Comparison of ENCODE assay signal across 8 cellular contexts in the genomic region with DNA sequence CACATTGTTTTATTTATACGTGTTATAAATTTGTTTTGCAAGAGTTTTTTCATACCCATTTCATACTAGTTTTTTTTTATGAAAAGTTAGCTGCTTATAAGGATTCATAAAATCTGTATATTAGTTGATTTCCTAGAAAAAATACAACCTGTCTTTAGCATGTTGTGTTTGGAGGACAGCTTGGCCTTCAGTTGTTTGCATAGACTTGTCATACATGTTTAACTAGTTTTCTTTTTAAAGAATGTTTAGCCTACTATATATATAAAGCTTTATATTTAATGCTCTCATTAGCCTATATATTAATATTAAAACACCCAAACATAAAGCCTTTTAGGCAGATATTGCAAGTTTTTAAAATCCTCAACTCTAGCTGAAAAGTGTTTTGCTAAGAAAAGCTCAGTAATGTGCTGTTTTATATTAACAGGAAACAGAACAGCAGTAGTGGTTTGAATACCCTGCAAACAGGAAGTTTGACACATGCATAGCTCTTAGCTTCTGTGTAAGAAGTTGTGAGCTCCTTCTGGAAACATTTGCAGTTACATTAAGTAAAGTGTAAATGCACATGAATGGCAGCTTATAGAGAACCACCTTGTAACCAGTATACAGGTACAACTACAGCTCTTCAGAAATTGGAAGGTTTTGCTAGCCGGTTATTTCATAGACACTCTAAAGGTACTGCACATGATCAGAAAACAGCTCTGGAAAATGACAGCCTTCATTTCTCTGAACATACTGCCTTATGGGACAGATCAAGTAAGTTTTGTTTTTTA. TPM values are rescaled to one million over a fixed set of nuclear protein-coding genes. Genes with fewer than 3 reads are reported as not detected.
DNase-seq lines count a peak whose midpoint lies in the region; ATAC-seq lines count a peak whose summit lies in the region.

Gene PRKACB, plus strand, starts transcription at position 476 of the 770 bp plus-strand sequence. Its CDS starts 91 bp downstream, at position 567.

- no peaks in the 10 kb centered on the region for H3K9me3 Mint-ChIP-seq in activated T-cell treated with anti-CD3 and anti-CD28 coated beads, Interleukin-2, amount 50 U/mL, for 72 hours

- H3K27me3 Mint-ChIP-seq in activated T-cell treated with anti-CD3 and anti-CD28 coated beads, Interleukin-2, amount 50 U/mL, for 72 hours (ENCODE audit: low read depth), result no peaks in the 10 kb centered on the region

- H3K4me3 ChIP-seq in mesodermal cell (ENCODE audit: extremely low read depth, insufficient read depth, low read length, poor library complexity, severe bottlenecking) (no peak within 1 kb of the TSS), aorta (ENCODE audit: low read length in 2 of 2) (no peak within 1 kb of the TSS)

- peak; percentile 92 to 94 for ATAC-seq in activated T-cell treated with anti-CD3 and anti-CD28 coated beads, Interleukin-2, amount 50 U/mL, for 72 hours (replicated peaks in 1 of 2)
- peak; percentile 96 for ATAC-seq in HG02852 (IDR thresholded peaks at IDR 0.05; ENCODE audit: unreplicated experiment)
- no peak for ATAC-seq in aorta (ENCODE audit: low FRiP score)

- no peaks in the 10 kb centered on the region for H3K36me3 ChIP-seq in mesodermal cell (ENCODE audit: control insufficient read depth, insufficient read depth, low read length)
- no peaks in the 10 kb centered on the region for H3K36me3 ChIP-seq in aorta (ENCODE audit: control insufficient read depth in 1 of 2, insufficient read depth in 2 of 2, low read length in 1 of 2)

- peaks cover 10% of the 10 kb centered on the region for H3K4me1 ChIP-seq in mesodermal cell (ENCODE audit: control insufficient read depth, insufficient read depth, low read length, poor library complexity, severe bottlenecking)
- H3K4me1 ChIP-seq in aorta (ENCODE audit: control insufficient read depth in 1 of 2, insufficient read depth in 2 of 2, low read length in 2 of 2), result no peaks in the 10 kb centered on the region

- DNase-seq in activated T-cell treated with anti-CD3 and anti-CD28 coated beads, Interleukin-2, amount 50 U/mL, for 72 hours, result no peak
- DNase-seq in activated T-cell treated with anti-CD3 and anti-CD28 coated beads for 4 hours (no peak), OCI-M1 (lab: John Stamatoyannopoulos, UW) (peak; percentile 88), aorta (no peak), NCI-H187 treated with DMSO at 0.1 percent for 48 hours (lab: John Stamatoyannopoulos, UW) (no peak)

- no peaks in the 10 kb centered on the region for H3K36me3 Mint-ChIP-seq in activated T-cell treated with anti-CD3 and anti-CD28 coated beads, Interleukin-2, amount 50 U/mL, for 72 hours (ENCODE audit: insufficient read depth in 2 of 2)

- no peaks in the 10 kb centered on the region for H3K27me3 ChIP-seq in aorta (ENCODE audit: control insufficient read depth in 1 of 2, insufficient read depth in 2 of 2, low read length in 1 of 2)

- WGBS in mesodermal cell (ENCODE audit: insufficient coverage in 2 of 2), 2 experiments, result 100% methylated on average over 1 of the region's 2 CpGs
- 82 to 87% methylated on average over 2 of the region's 2 CpGs for WGBS in aorta, 2 donors

- H3K9me3 ChIP-seq in mesodermal cell (ENCODE audit: control insufficient read depth, low read length) (no peaks in the 10 kb centered on the region), aorta (ENCODE audit: control insufficient read depth, low read length) (no peaks in the 10 kb centered on the region)

- peak within 1 kb of the TSS; percentile 99 for H3K27ac Mint-ChIP-seq in activated T-cell treated with anti-CD3 and anti-CD28 coated beads, Interleukin-2, amount 50 U/mL, for 72 hours

- H3K4me1 Mint-ChIP-seq in activated T-cell treated with anti-CD3 and anti-CD28 coated beads, Interleukin-2, amount 50 U/mL, for 72 hours (ENCODE audit: low read depth), result peaks cover 58% of the 10 kb centered on the region

- H3K27ac ChIP-seq in cingulate gyrus (ENCODE audit: low read depth, low read length) (peak within 1 kb of the TSS; percentile 43), mesodermal cell (ENCODE audit: low read depth, low read length, severe bottlenecking) (peak within 1 kb of the TSS; percentile 44), aorta (ENCODE audit: low read depth in 1 of 2, low read length in 2 of 2) (no peak within 1 kb of the TSS)

- peak within 1 kb of the TSS; percentile 88 to 95 for H3K4me3 Mint-ChIP-seq in activated T-cell treated with anti-CD3 and anti-CD28 coated beads, Interleukin-2, amount 50 U/mL, for 72 hours

- intact Hi-C loops in aorta (cut with DNase I), result loop anchor here (5.0 to 10.0 kb wide), 4 partner anchors 288 to 611 kb away; no protein-coding TSS in a partner anchor

RNA-seq across cellular contexts. Expression of gene PRKACB, which starts in this region (rescaled TPM):
- 10 to 100 TPM; 35.0 to 42.4 TPM for total RNA-seq in activated T-cell treated with anti-CD3 and anti-CD28 coated beads, Interleukin-2, amount 50 U/mL, for 72 hours
- 27.5 TPM for polyA plus RNA-seq in mesodermal cell (2013, experiment 1 of 2)
- 32.1 TPM for polyA plus RNA-seq in mesodermal cell (2013, experiment 2 of 2)
- total RNA-seq in aorta, result 10 to 100 TPM; 46.6 to 51.5 TPM
- 10 to 100 TPM; 14.1 to 27.5 TPM for polyA plus RNA-seq in aorta

Comparison
In these comparisons a context has a peak if more than half of its experiments do, and no peak if none do; other contexts are left out.
1. H3K27ac ChIP-seq: peak in cingulate gyrus (single experiment) and mesodermal cell (single experiment); none in aorta (0 of 2).